ENCODE assay signal across 4 cellular contexts in genomic region chr14:84197704-84198103, GRCh38.
"Had no signal": no experiment of that assay in that cellular context is flagged by ENCODE, and none has a peak within 500 bp of the region (broad histone marks: within the 10 kb centered on the region; RNA-seq: fewer than 3 reads in every experiment).

No MANE protein-coding gene starts in this region.

- H3K4me3 ChIP-seq: GM23338 had no signal

- DNase-seq: H9, HCEC 1CT, KBM-7 had no signal
